11 cellular contexts compared by ENCODE assay signal in the genomic region with DNA sequence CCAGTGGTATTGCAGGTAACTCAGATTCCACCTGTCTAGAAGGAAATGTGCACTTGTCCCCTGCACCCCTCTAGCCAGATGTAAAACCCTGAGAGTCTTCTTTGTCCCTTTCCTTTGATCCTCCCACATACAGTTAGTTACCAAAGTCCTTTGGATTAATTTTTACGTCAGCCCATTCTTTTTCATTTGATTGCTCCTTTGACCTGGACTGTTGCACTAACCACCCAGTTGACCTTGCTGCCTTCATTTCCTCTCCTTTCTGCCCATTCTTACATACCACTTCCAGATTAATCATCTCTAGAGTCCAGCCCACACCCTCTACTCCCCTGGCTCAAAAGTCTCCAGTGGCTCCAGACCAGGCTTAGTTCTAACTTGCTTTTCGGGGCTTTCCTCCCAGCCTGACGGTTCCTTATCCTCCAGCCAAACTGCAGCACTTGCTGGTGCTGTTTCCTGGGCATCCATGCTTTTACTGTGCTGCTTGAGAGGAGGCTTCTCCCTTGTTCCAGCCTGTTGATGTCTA.
A peak's percentile ranks its signal among the peaks of the same experiment; 100 is the strongest.
DNase-seq lines count a peak whose midpoint lies in the region; ATAC-seq and TF ChIP-seq lines count a peak whose summit lies in the region.
"Had no signal": no experiment of that assay in that cellular context is flagged by ENCODE, and none has a peak within 500 bp of the region (broad histone marks: within the 10 kb centered on the region; RNA-seq: fewer than 3 reads in every experiment).

No MANE protein-coding gene starts in this region.

- POLR2A ChIA-PET in CD8-positive, alpha-beta T cell (lab: Charles Lee): no interaction called here
- POLR2A ChIA-PET in PC-3 (lab: Charles Lee; ENCODE audit: unreplicated experiment): no interaction called here

- TF ChIP-seq CTCF in CD8-positive, alpha-beta T cell (IDR thresholded peaks at IDR 0.05): no peak
- TF ChIP-seq CTCF in PC-3 (conservative IDR thresholded peaks at IDR 0.05; ENCODE audit: low read depth, low read length) (no peak), fibroblast of mammary gland (conservative IDR thresholded peaks at IDR 0.05; ENCODE audit: control insufficient read depth, insufficient read depth, low read depth, low read length) (no peak)

- H3F3A ChIP-seq in PC-3 (ENCODE audit: low read length, unreplicated experiment): no peaks in the 10 kb centered on the region

- H3K27ac Mint-ChIP-seq in CD8-positive, alpha-beta T cell: peak overlapping the region; percentile 47

- H3K4me3 ChIP-seq in CD8-positive, alpha-beta T cell (ENCODE audit: low read depth, low read length): no peak overlapping the region
- no peak overlapping the region for H3K4me3 ChIP-seq in PC-3 (ENCODE audit: low read length)
- H3K4me3 ChIP-seq in fibroblast of mammary gland (ENCODE audit: control insufficient read depth, low read depth, low read length): no peak overlapping the region

- no peaks in the 10 kb centered on the region; the same call in 1 of the 2 replicates for H4K20me1 ChIP-seq in PC-3 (ENCODE audit: low read length)

- H3K79me2 ChIP-seq in PC-3 (ENCODE audit: low read length): peaks cover 38% of the 10 kb centered on the region

- H3K4me3 Mint-ChIP-seq in CD8-positive, alpha-beta T cell: no peak overlapping the region

- H3K4me1 ChIP-seq in CD8-positive, alpha-beta T cell (ENCODE audit: insufficient read depth, low read length): peaks cover 20% of the 10 kb centered on the region
- H3K4me1 ChIP-seq in PC-3 (ENCODE audit: insufficient read depth, low read length): peaks cover 29% of the 10 kb centered on the region

- ATAC-seq in CD8-positive, alpha-beta T cell: no peak
- ATAC-seq in PC-3: no peak
- no peak for ATAC-seq in HG02759 (IDR thresholded peaks at IDR 0.05; ENCODE audit: unreplicated experiment)
- ATAC-seq in HG02973 (IDR thresholded peaks at IDR 0.05; ENCODE audit: unreplicated experiment): no peak

- no peaks in the 10 kb centered on the region for H3K27me3 ChIP-seq in CD8-positive, alpha-beta T cell (ENCODE audit: insufficient read depth, low read length)
- no peaks in the 10 kb centered on the region for H3K27me3 ChIP-seq in PC-3 (ENCODE audit: low read length)

- 0 out of 2 replicates have a peak overlapping the region, but pooled peaks have one; percentile 25 for H3K4me2 ChIP-seq in PC-3 (ENCODE audit: low read length)

- no peak overlapping the region for H2AFZ ChIP-seq in PC-3 (ENCODE audit: low read length)

- BruUV-seq in PC-3 (replicated peaks; lab: Mats Ljungman, UMichigan): no TSS peak

- H3K27ac ChIP-seq in CD8-positive, alpha-beta T cell (ENCODE audit: low read depth, low read length): no peak overlapping the region
- H3K27ac ChIP-seq in PC-3 (ENCODE audit: low read length): no peak overlapping the region

- peaks cover 19% of the 10 kb centered on the region for H3K36me3 Mint-ChIP-seq in CD8-positive, alpha-beta T cell

- no peaks in the 10 kb centered on the region for H3K9me2 ChIP-seq in PC-3 (replicated peaks; ENCODE audit: low read length)

- H3K27me3 Mint-ChIP-seq in CD8-positive, alpha-beta T cell (ENCODE audit: low read depth): no peaks in the 10 kb centered on the region

- no peaks in the 10 kb centered on the region for H3K36me3 ChIP-seq in CD8-positive, alpha-beta T cell (ENCODE audit: insufficient read depth, low read length)
- no peaks in the 10 kb centered on the region for H3K36me3 ChIP-seq in PC-3 (ENCODE audit: low read depth, low read length)

- H3K9me3 Mint-ChIP-seq in CD8-positive, alpha-beta T cell: no peaks in the 10 kb centered on the region

- CTCF ChIA-PET in CD8-positive, alpha-beta T cell (lab: Charles Lee): interaction anchor here (1.6 to 2.2 kb wide), 2 partner anchors 32 to 149 kb away, joined by 5 to 8 read pairs; no protein-coding TSS in a partner anchor
- CTCF ChIA-PET in PC-3 (lab: Charles Lee): no interaction called here

- peaks cover 51% of the 10 kb centered on the region for H3K4me1 Mint-ChIP-seq in CD8-positive, alpha-beta T cell (ENCODE audit: low read depth)

- DNase-seq in CD8-positive, alpha-beta T cell: no peak
- no peak for DNase-seq in PC-3
- DNase-seq in fibroblast of mammary gland (ENCODE audit: low read depth): peak; percentile 50
- DNase-seq in renal cortical epithelial cell (ENCODE audit: low read depth): peak; percentile 85
- DNase-seq in NCI-H748 (lab: John Stamatoyannopoulos, UW; ENCODE audit: unreplicated experiment): no peak
- no peak for DNase-seq in SK-N-DZ (ENCODE audit: low spot score)
- DNase-seq: effector CD4-positive, alpha-beta T cell; NCI-H2107; SIG-M5 had no signal

- no peaks in the 10 kb centered on the region for H3K9me3 ChIP-seq in CD8-positive, alpha-beta T cell (ENCODE audit: low read length)
- H3K9me3 ChIP-seq in PC-3 (ENCODE audit: low read length): no peaks in the 10 kb centered on the region

- intact Hi-C loops in CD8-positive, alpha-beta T cell (cut with DNase I, micrococcal nuclease): loop anchor here (5.0 to 10.0 kb wide), 4 partner anchors 33 to 862 kb away; a partner anchor contains a TSS
- intact Hi-C loops in PC-3 (cut with micrococcal nuclease): no loop called here

- no peak overlapping the region for H3K9ac ChIP-seq in PC-3 (ENCODE audit: low read length)

Comparison
In these comparisons a context has a peak if more than half of its experiments do, and no peak if none do; other contexts are left out.
1. DNase-seq: peak in fibroblast of mammary gland (single experiment) and renal cortical epithelial cell (single experiment); none in CD8-positive, alpha-beta T cell (0 of 7), PC-3 (single experiment), NCI-H748 (single experiment) and SK-N-DZ (single experiment).